In genomic region chr5:39760385-39761198, GRCh38 we compare ENCODE assay signal across 9 cellular contexts.
DNase-seq lines count a peak whose midpoint lies in the region; ATAC-seq and TF ChIP-seq lines count a peak whose summit lies in the region.
"Had no signal": no experiment of that assay in that cellular context is flagged by ENCODE, and none has a peak within 500 bp of the region (broad histone marks: within the 10 kb centered on the region; RNA-seq: fewer than 3 reads in every experiment).

No MANE protein-coding gene starts in this region.

- H4K91ac ChIP-seq in IMR-90 (ENCODE audit: insufficient read depth, low read depth, low read length), result peak overlapping the region; percentile 51; the same call in 1 of the 2 replicates

- no peaks in the 10 kb centered on the region for H3K79me1 ChIP-seq in IMR-90 (ENCODE audit: low read depth in 1 of 2, low read length in 2 of 2)

- H3K27me3 ChIP-seq in IMR-90 (ENCODE audit: control insufficient read depth, insufficient read depth, low read length) (no peaks in the 10 kb centered on the region), ascending aorta (no peaks in the 10 kb centered on the region), transverse colon (no peaks in the 10 kb centered on the region)

- TF ChIP-seq RAD21 in IMR-90 (IDR thresholded peaks at IDR 0.05; ENCODE audit: low read length), result no peak

- peak overlapping the region; percentile 38 for H4K5ac ChIP-seq in IMR-90 (ENCODE audit: low read depth, low read length)

- H3K4me1 ChIP-seq in IMR-90 (ENCODE audit: control insufficient read depth, insufficient read depth, low read length) (peaks cover 3% of the 10 kb centered on the region; the same call in 1 of the 2 replicates), ascending aorta (peaks cover 0 to 3% of the 10 kb centered on the region in 2 donors), transverse colon (no peaks in the 10 kb centered on the region)

- peaks cover 6% of the 10 kb centered on the region; the same call in 1 of the 2 replicates for H3K9me1 ChIP-seq in IMR-90 (ENCODE audit: insufficient read depth, low read length)

- H3K36me3 ChIP-seq in IMR-90 (ENCODE audit: control insufficient read depth, insufficient read depth, low read length), result no peaks in the 10 kb centered on the region
- no peaks in the 10 kb centered on the region for H3K36me3 ChIP-seq in ascending aorta
- no peaks in the 10 kb centered on the region for H3K36me3 ChIP-seq in transverse colon

- in situ Hi-C loops in IMR-90 (cut with MboI; ENCODE audit: low sequenced_read_pairs) (loop anchor here (25.0 kb wide), 1 partner anchor 373 kb away; no protein-coding TSS in a partner anchor), transverse colon (cut with MboI; ENCODE audit: low pct_ligation_motif_present in 1 of 4, low pct_unique_long_range_greater_than_20kb in 1 of 4, low sequenced_read_pairs in 3 of 4) (no loop called here)

- peak overlapping the region; percentile 39; the same call in 1 of the 2 replicates for H3K23ac ChIP-seq in IMR-90 (ENCODE audit: low read depth, low read length)

- peak overlapping the region; percentile 98 for H3K18ac ChIP-seq in IMR-90 (ENCODE audit: low read depth, low read length)

- CTCF ChIA-PET in IMR-90 (lab: Yijun Ruan, JAX), result interaction anchor here (0.6 kb wide), 2 partner anchors 36 to 1481 kb away, joined by 3 to 5 read pairs; no protein-coding TSS in a partner anchor

- dilution Hi-C loops in IMR-90 (cut with HindIII; ENCODE audit: low sequenced_read_pairs, unreplicated experiment), result no loop called here

- intact Hi-C loops in IMR-90 (cut with micrococcal nuclease), result loop anchor here (2.0 kb wide), 1 partner anchor 14 kb away; no protein-coding TSS in a partner anchor
- intact Hi-C loops in ascending aorta (cut with DNase I), result no loop called here
- intact Hi-C loops in left ventricle myocardium superior (cut with micrococcal nuclease), result no loop called here
- intact Hi-C loops in transverse colon (cut with DNase I; ENCODE audit: low total_unique reads), result no loop called here

- no CpG with 5 or more reads among the region's 5 CpGs for WGBS in IMR-90 (ENCODE audit: extremely low coverage in 2 of 2, insufficient read length in 1 of 2), 2 experiments
- 55 to 64% methylated on average over 4 to 5 of the region's 5 CpGs for WGBS in transverse colon (ENCODE audit: low coverage in 1 of 2), 2 donors

- peak overlapping the region; percentile 64 for H3K4ac ChIP-seq in IMR-90 (ENCODE audit: low read depth, low read length)

- peak; percentile 94 for DNase-seq in IMR-90
- DNase-seq in ascending aorta (ENCODE audit: low spot score in 2 of 2), result peak in 1 of 2 donors; percentile 67
- peak; percentile 34 for DNase-seq in left ventricle myocardium superior
- no peak for DNase-seq in transverse colon
- no peak for DNase-seq in NCI-H1048 (lab: John Stamatoyannopoulos, UW)
- DNase-seq in amygdala (lab: John Stamatoyannopoulos, UW), result no peak
- DNase-seq: activated effector memory CD4-positive, alpha-beta T cell treated with Interleukin-2 at 50 U/mL for 16 hours had no signal

- peak overlapping the region; percentile 79 for H2BK120ac ChIP-seq in IMR-90 (ENCODE audit: low read depth, low read length)

- no TSS peak for BruUV-seq in IMR-90 (replicated peaks; lab: Mats Ljungman, UMichigan)

- H3K56ac ChIP-seq in IMR-90 (ENCODE audit: extremely low read depth, insufficient read depth, low read length), result peak overlapping the region; percentile 64; the same call in 1 of the 2 replicates

- peak overlapping the region; percentile 95 for H2BK5ac ChIP-seq in IMR-90 (ENCODE audit: low read depth, low read length, poor library complexity, severe bottlenecking)

- H3K14ac ChIP-seq in IMR-90 (replicated peaks; ENCODE audit: low read depth, low read length), result peak overlapping the region; percentile 47

- TF ChIP-seq EP300 in transverse colon (IDR thresholded peaks at IDR 0.05; ENCODE audit: low read depth), result no peak

- H3K27ac ChIP-seq in IMR-90 (ENCODE audit: insufficient read depth, low read length) (peak overlapping the region; percentile 80; the same call in 1 of the 2 replicates), ascending aorta (peak overlapping the region; percentile 34 to 73), transverse colon (peak overlapping the region; percentile 18 to 62 (median 32))

- H2BK20ac ChIP-seq in IMR-90 (ENCODE audit: low read depth, low read length), result peak overlapping the region; percentile 69

- H3K4me2 ChIP-seq in IMR-90 (ENCODE audit: low read depth, low read length), result peak overlapping the region; percentile 71

- H2AK9ac ChIP-seq in IMR-90 (replicated peaks; ENCODE audit: low read depth, low read length, poor library complexity), result no peak overlapping the region

- TF ChIP-seq POLR2A in IMR-90 (IDR thresholded peaks at IDR 0.05; ENCODE audit: low read depth, low read length), result no peak
- no peak for TF ChIP-seq POLR2A in transverse colon (IDR thresholded peaks at IDR 0.05)

- no peak overlapping the region for H3K4me3 ChIP-seq in IMR-90 (ENCODE audit: insufficient read depth, low read depth, low read length)
- peak overlapping the region in 1 of 2 donors; percentile 5 for H3K4me3 ChIP-seq in ascending aorta
- H3K4me3 ChIP-seq in transverse colon, result no peak overlapping the region

- 0 out of 2 replicates have a peak overlapping the region, but pooled peaks have one; percentile 30 for H3K9ac ChIP-seq in IMR-90 (ENCODE audit: low read depth, low read length)

- H2BK15ac ChIP-seq in IMR-90 (ENCODE audit: low read depth, low read length), result peak overlapping the region; percentile 51; the same call in 1 of the 3 replicates

- H4K20me1 ChIP-seq in IMR-90 (ENCODE audit: insufficient read depth, low read length), result no peaks in the 10 kb centered on the region

- ATAC-seq in IMR-90 (ENCODE audit: low read depth) (peak; percentile 84), left ventricle myocardium superior (peak; percentile 98), HG03108 (IDR thresholded peaks at IDR 0.05; ENCODE audit: unreplicated experiment) (no peak), GM21447 (IDR thresholded peaks at IDR 0.05; ENCODE audit: unreplicated experiment) (no peak)

- no peaks in the 10 kb centered on the region for H3K9me3 ChIP-seq in IMR-90 (ENCODE audit: control insufficient read depth, insufficient read depth, low read length)
- no peaks in the 10 kb centered on the region for H3K9me3 ChIP-seq in ascending aorta
- no peaks in the 10 kb centered on the region for H3K9me3 ChIP-seq in transverse colon

- peak overlapping the region; percentile 36 for H2AFZ ChIP-seq in IMR-90 (replicated peaks; ENCODE audit: low read length, poor library complexity)

- TF ChIP-seq CTCF in IMR-90 (conservative IDR thresholded peaks at IDR 0.05; ENCODE audit: low read depth, low read length) (no peak), ascending aorta (IDR thresholded peaks at IDR 0.05) (no peak), transverse colon (IDR thresholded peaks at IDR 0.05) (no peak)

- peak overlapping the region in 1 of 2 experiments; percentile 84; a peak in 2 of 4 replicates for H4K8ac ChIP-seq in IMR-90 (ENCODE audit: low read depth in 2 of 2, low read length in 2 of 2)

- H2AK5ac ChIP-seq in IMR-90 (ENCODE audit: low read depth, low read length), result no peak overlapping the region

- POLR2A ChIA-PET in IMR-90 (lab: Charles Lee; ENCODE audit: unreplicated experiment), result interaction anchor here (0.6 kb wide), 1 partner anchor 336 kb away, joined by 5 read pairs; the partner anchor contains the start of gene DAB2

TF ChIP-seq in IMR-90, 13 proteins besides CTCF, POLR2A, EP300 and RAD21:
- TF ChIP-seq CEBPB (IDR thresholded peaks at IDR 0.05; ENCODE audit: low read depth, low read length) (peak; percentile 96), RFX5 (IDR thresholded peaks at IDR 0.05; ENCODE audit: low read depth, low read length) (no peak), FOS (IDR thresholded peaks at IDR 0.05; ENCODE audit: low read depth, low read length) (peak; percentile 50; the same call in 1 of the 2 replicates), ELK1 (IDR thresholded peaks at IDR 0.05; ENCODE audit: borderline replicate concordance, low read depth, low read length) (no peak), MAFK (IDR thresholded peaks at IDR 0.05; ENCODE audit: low read depth, low read length) (no peak), MXI1 (IDR thresholded peaks at IDR 0.05; ENCODE audit: borderline replicate concordance, low read depth, low read length) (no peak), CHD1 (IDR thresholded peaks at IDR 0.05; ENCODE audit: low read depth, low read length) (no peak), BHLHE40 (IDR thresholded peaks at IDR 0.05; ENCODE audit: low read depth, low read length) (peak; percentile 87), SMC3 (IDR thresholded peaks at IDR 0.05; ENCODE audit: low read depth, low read length) (no peak), NFE2L2 (IDR thresholded peaks at IDR 0.05; ENCODE audit: low read depth, low read length) (no peak), RCOR1 (IDR thresholded peaks at IDR 0.05; ENCODE audit: insufficient replicate concordance, low read length) (no peak), MAZ (IDR thresholded peaks at IDR 0.05; ENCODE audit: borderline replicate concordance, low read depth, low read length) (no peak)
- TF ChIP-seq, protein P1, sequence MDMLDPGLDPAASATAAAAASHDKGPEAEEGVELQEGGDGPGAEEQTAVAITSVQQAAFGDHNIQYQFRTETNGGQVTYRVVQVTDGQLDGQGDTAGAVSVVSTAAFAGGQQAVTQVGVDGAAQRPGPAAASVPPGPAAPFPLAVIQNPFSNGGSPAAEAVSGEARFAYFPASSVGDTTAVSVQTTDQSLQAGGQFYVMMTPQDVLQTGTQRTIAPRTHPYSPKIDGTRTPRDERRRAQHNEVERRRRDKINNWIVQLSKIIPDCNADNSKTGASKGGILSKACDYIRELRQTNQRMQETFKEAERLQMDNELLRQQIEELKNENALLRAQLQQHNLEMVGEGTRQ (IDR thresholded peaks at IDR 0.05; ENCODE audit: low read depth, low read length), result no peak

Comparison
In these comparisons a context has a peak if more than half of its experiments do, and no peak if none do; other contexts are left out.
1. ATAC-seq: peak in IMR-90 (single experiment) and left ventricle myocardium superior (single experiment); none in HG03108 (single experiment) and GM21447 (single experiment).
2. DNase-seq: peak in IMR-90 (single experiment) and left ventricle myocardium superior (single experiment); none in transverse colon (single experiment), NCI-H1048 (single experiment) and amygdala (0 of 56).
3. Peak in every context shown above with its lines, with median percentiles within 50 percentile points of each other: H3K27ac ChIP-seq.